25 cellular contexts compared by ENCODE assay signal in the genomic region with DNA sequence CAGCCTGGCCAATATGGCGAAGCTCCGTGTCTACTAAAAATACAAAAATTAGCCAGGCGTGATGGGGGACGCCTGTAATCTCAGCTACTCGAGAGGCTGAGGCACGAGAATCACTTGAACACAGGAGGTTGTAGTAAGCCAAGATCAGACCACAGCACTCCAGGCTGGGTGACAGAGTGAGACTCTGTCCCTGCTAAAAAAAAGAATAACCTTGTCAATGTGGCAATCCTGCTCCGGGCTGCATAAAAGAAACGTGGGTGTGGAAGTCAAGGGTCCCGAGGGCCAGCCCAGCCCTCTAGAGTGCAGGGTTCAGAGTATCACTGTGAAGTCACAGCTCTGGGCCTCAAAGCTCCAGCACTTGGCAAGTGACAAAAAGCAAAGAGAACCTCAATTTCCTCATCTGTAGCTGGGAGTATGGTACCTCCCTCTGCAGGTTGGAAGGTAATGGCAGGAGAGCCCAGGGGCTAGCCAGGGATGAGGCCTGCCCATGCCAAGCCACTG.
"Had no signal": no experiment of that assay in that cellular context is flagged by ENCODE, and none has a peak within 500 bp of the region (broad histone marks: within the 10 kb centered on the region; RNA-seq: fewer than 3 reads in every experiment).

No MANE protein-coding gene starts in this region.

- H3K27ac ChIP-seq: breast epithelium, SJCRH30, VCaP had no signal

- H3K9me3 ChIP-seq: breast epithelium, MG63, SJCRH30, SK-N-SH had no signal

- H3K27me3 Mint-ChIP-seq: activated naive CD4-positive, alpha-beta T cell treated with anti-CD3 and anti-CD28 coated beads, Interleukin-2, amount 50 U/mL, for 24 hours had no signal

- H3K36me3 Mint-ChIP-seq: activated naive CD4-positive, alpha-beta T cell treated with anti-CD3 and anti-CD28 coated beads, Interleukin-2, amount 50 U/mL, for 24 hours had no signal

- H3K4me1 ChIP-seq: breast epithelium, SJCRH30 had no signal

- H3K36me3 ChIP-seq: breast epithelium, MG63, SJCRH30 had no signal

- H3K4me3 ChIP-seq: breast epithelium, MG63, SJCRH30 had no signal

- H3K27ac Mint-ChIP-seq: activated CD8-positive, alpha-beta T cell treated with anti-CD3 and anti-CD28 coated beads, Interleukin-2, amount 10 ng/mL, durations not matched to agents 7 days and 5 days; activated naive CD4-positive, alpha-beta T cell treated with anti-CD3 and anti-CD28 coated beads, Interleukin-2, amount 50 U/mL, for 24 hours; activated T-cell treated with anti-CD3 and anti-CD28 coated beads, Interleukin-2, amount 50 U/mL, for 24 hours; activated T-helper 1 cell treated with anti-CD3 and anti-CD28 coated beads, Interleukin-12 subunit alpha, Interleukin-12 subunit beta, Interleukin-2, Interleukin-4 antibody, amounts not matched to agents 30 ng/mL and 10 ng/mL and 1 ng/mL, durations not matched to agents 14 hours and 24 hours and 36 hours had no signal

- H3K4me3 Mint-ChIP-seq: activated CD8-positive, alpha-beta T cell treated with anti-CD3 and anti-CD28 coated beads, Interleukin-2, amount 10 ng/mL, durations not matched to agents 7 days and 5 days; activated naive CD4-positive, alpha-beta T cell treated with anti-CD3 and anti-CD28 coated beads, Interleukin-2, amount 50 U/mL, for 24 hours; activated T-cell treated with anti-CD3 and anti-CD28 coated beads, Interleukin-2, amount 50 U/mL, for 24 hours; activated T-helper 1 cell treated with anti-CD3 and anti-CD28 coated beads, Interleukin-12 subunit alpha, Interleukin-12 subunit beta, Interleukin-2, Interleukin-4 antibody, amounts not matched to agents 30 ng/mL and 10 ng/mL and 1 ng/mL, durations not matched to agents 14 hours and 24 hours and 36 hours; central memory CD8-positive, alpha-beta T cell had no signal

- H3K27me3 ChIP-seq: breast epithelium, MG63, SJCRH30 had no signal

- H3K9me3 Mint-ChIP-seq: activated naive CD4-positive, alpha-beta T cell treated with anti-CD3 and anti-CD28 coated beads, Interleukin-2, amount 50 U/mL, for 24 hours; activated T-cell treated with anti-CD3 and anti-CD28 coated beads, Interleukin-2, amount 50 U/mL, for 24 hours; activated T-helper 1 cell treated with anti-CD3 and anti-CD28 coated beads, Interleukin-12 subunit alpha, Interleukin-12 subunit beta, Interleukin-2, Interleukin-4 antibody, amounts not matched to agents 30 ng/mL and 10 ng/mL and 1 ng/mL, durations not matched to agents 14 hours and 24 hours and 36 hours; central memory CD8-positive, alpha-beta T cell had no signal

- ATAC-seq: activated CD8-positive, alpha-beta T cell treated with anti-CD3 and anti-CD28 coated beads, Interleukin-2, amount 10 ng/mL, durations not matched to agents 7 days and 5 days had no signal

- DNase-seq: activated CD4-positive, alpha-beta T cell treated with anti-CD3 and anti-CD28 coated beads for 48 hours; activated CD4-positive, alpha-beta T cell treated with anti-CD3 and anti-CD28 coated beads, Interleukin-2, amount 50 U/mL, for 4 hours; activated CD4-positive, CD25-positive, alpha-beta regulatory T cell treated with anti-CD3 and anti-CD28 coated beads, Interleukin-2, amount 50 U/mL, for 72 hours; activated CD8-positive, alpha-beta T cell treated with anti-CD3 and anti-CD28 coated beads, Interleukin-2, amount 10 ng/mL, durations not matched to agents 7 days and 5 days; activated effector memory CD4-positive, alpha-beta T cell treated with Interleukin-2 at 50 U/mL for 16 hours; activated naive CD4-positive, alpha-beta T cell; activated T-cell treated with anti-CD3 and anti-CD28 coated beads, Interleukin-2, amount 50 U/mL, for 24 hours; MG63; MV-4-11; NCI-H1105; NCI-H1436 treated with DMSO at 0.1 percent for 48 hours; NCI-H187; NCI-H2081; NCI-H510A treated with DMSO at 0.1 percent for 48 hours; NCI-H69; Right ventricle myocardium superior; RPMI8226; SJCRH30; SK-N-SH; T-helper 1 cell had no signal
